Comparison of ENCODE assay signal across 8 cellular contexts in genomic region chr19:48635966-48636858, GRCh38. TPM values are rescaled to one million over a fixed set of nuclear protein-coding genes. Genes with fewer than 3 reads are reported as not detected.
A peak's percentile ranks its signal among the peaks of the same experiment; 100 is the strongest.
DNase-seq lines count a peak whose midpoint lies in the region; ATAC-seq and TF ChIP-seq lines count a peak whose summit lies in the region.

No MANE protein-coding gene starts in this region.

- in situ Hi-C loops in GM23248 (cut with MboI), result no loop called here

- H3K4me3 ChIP-seq in A673 (ENCODE audit: low read depth, low read length, poor library complexity, severe bottlenecking), result peak overlapping the region; percentile 67
- H3K4me3 ChIP-seq in GM23248, result peak overlapping the region; percentile 71
- H3K4me3 ChIP-seq in right cardiac atrium (ENCODE audit: low read length), result peak overlapping the region; percentile 57
- peak overlapping the region; percentile 68 for H3K4me3 ChIP-seq in skeletal muscle satellite cell (ENCODE audit: low read length)

- H3F3A ChIP-seq in GM23248 (ENCODE audit: insufficient read depth), result peaks cover 24% of the 10 kb centered on the region

- H3K9me3 ChIP-seq in A673 (ENCODE audit: low read depth, low read length, poor library complexity, severe bottlenecking) (no peaks in the 10 kb centered on the region), GM23248 (ENCODE audit: low read depth) (no peaks in the 10 kb centered on the region), right cardiac atrium (ENCODE audit: control insufficient read depth, low read length) (no peaks in the 10 kb centered on the region), skeletal muscle satellite cell (replicated peaks; ENCODE audit: low read length) (no peaks in the 10 kb centered on the region)

- H3K9ac ChIP-seq in GM23248 (peak overlapping the region; percentile 92), skeletal muscle satellite cell (ENCODE audit: low read depth, low read length) (peak overlapping the region; percentile 60)

- peak overlapping the region; percentile 86 for H3K4me2 ChIP-seq in GM23248 (ENCODE audit: unreplicated experiment)
- H3K4me2 ChIP-seq in skeletal muscle satellite cell (ENCODE audit: low read length), result peak overlapping the region; percentile 89

- H3K79me2 ChIP-seq in GM23248 (ENCODE audit: insufficient read depth), result no peaks in the 10 kb centered on the region

- H3K27ac ChIP-seq in A673 (ENCODE audit: low read depth, low read length, poor library complexity, severe bottlenecking) (peak overlapping the region; percentile 91), GM23248 (peak overlapping the region; percentile 87), right cardiac atrium (ENCODE audit: low read length) (peak overlapping the region; percentile 81)

- CTCF ChIA-PET in A673 (lab: Charles Lee), result no interaction called here

- peaks cover 40% of the 10 kb centered on the region for H3K4me1 ChIP-seq in A673 (ENCODE audit: insufficient read depth, low read length, poor library complexity, severe bottlenecking)
- H3K4me1 ChIP-seq in GM23248 (ENCODE audit: insufficient read depth), result peaks cover 38% of the 10 kb centered on the region
- peaks cover 7% of the 10 kb centered on the region for H3K4me1 ChIP-seq in right cardiac atrium (ENCODE audit: control insufficient read depth, insufficient read depth, low read length)
- H3K4me1 ChIP-seq in skeletal muscle satellite cell (ENCODE audit: control insufficient read depth, insufficient read depth, low read length), result peaks cover 47% of the 10 kb centered on the region

- H4K20me1 ChIP-seq in GM23248 (ENCODE audit: insufficient read depth), result no peaks in the 10 kb centered on the region

- H3K27me3 ChIP-seq in A673 (replicated peaks; ENCODE audit: insufficient read depth, low read depth, low read length, poor library complexity) (no peaks in the 10 kb centered on the region), GM23248 (replicated peaks; ENCODE audit: insufficient read depth) (no peaks in the 10 kb centered on the region), right cardiac atrium (ENCODE audit: control insufficient read depth, insufficient read depth) (no peaks in the 10 kb centered on the region), skeletal muscle satellite cell (ENCODE audit: control insufficient read depth, insufficient read depth, low read length) (no peaks in the 10 kb centered on the region)

- no TSS peak for BruUV-seq in A673 (replicated peaks; lab: Mats Ljungman, UMichigan)

- peak overlapping the region; percentile 80 for H2AFZ ChIP-seq in GM23248

- no peaks in the 10 kb centered on the region for H3K9me2 ChIP-seq in GM23248 (ENCODE audit: insufficient read depth)

- 5 to 6% methylated on average over 32 to 35 of the region's 35 CpGs for WGBS in GM23248 (ENCODE audit: low coverage in 1 of 2, low lambda C conversion rate in 2 of 2, missing lambda C conversion rate in 2 of 2), 2 experiments
- WGBS in right cardiac atrium, result 1% methylated on average over 35 of the region's 35 CpGs

- intact Hi-C loops in A673 (cut with micrococcal nuclease; ENCODE audit: unreplicated experiment), result no loop called here
- intact Hi-C loops in right cardiac atrium (cut with DNase I), result no loop called here

- ATAC-seq in right cardiac atrium (no peak), HG02970 (IDR thresholded peaks at IDR 0.05; ENCODE audit: low FRiP score, unreplicated experiment) (no peak)

- POLR2A ChIA-PET in A673 (lab: Charles Lee; ENCODE audit: low non-redundant PET), result interaction anchor here (0.6 to 0.7 kb wide), 2 partner anchors 130 to 860 kb away, joined by 5 read pairs; no protein-coding TSS in a partner anchor

- H3K36me3 ChIP-seq in A673 (ENCODE audit: insufficient read depth, low read length, poor library complexity, severe bottlenecking) (peaks cover 18% of the 10 kb centered on the region), GM23248 (ENCODE audit: low read depth) (no peaks in the 10 kb centered on the region), skeletal muscle satellite cell (ENCODE audit: insufficient read depth, low read length) (no peaks in the 10 kb centered on the region)

- no peak for TF ChIP-seq CTCF in A673 (conservative IDR thresholded peaks at IDR 0.05; ENCODE audit: low read depth, low read length)

- DNase-seq in A673 (ENCODE audit: low spot score), result peak; percentile 48
- DNase-seq in GM23248, result peak; percentile 29
- DNase-seq in activated CD8-positive, alpha-beta memory T cell treated with anti-CD3 and anti-CD28 coated beads for 24 hours, result peak; percentile 70
- DNase-seq in right cardiac atrium, result peak in 2 of 3 donors; percentile 82 to 87
- no peak for DNase-seq in NCI-H1105 (lab: John Stamatoyannopoulos, UW)
- no peak for DNase-seq in SHP77 treated with DMSO at 0.1 percent for 48 hours (lab: John Stamatoyannopoulos, UW)

RNA-seq across cellular contexts. Expression of gene DBP, which starts 1.0 kb away (rescaled TPM):
- total RNA-seq in A673 (2021) (14.2 and 22.1 TPM in 2 replicates), right cardiac atrium (10 to 100 TPM in 3 of 4 donors, 1 to 10 TPM in 1; 2.8 to 16.9 (median 14.7) TPM)
- 5.9 and 6.7 TPM in 2 replicates for total RNA-seq in GM23248 (2014; rRNA removed; shearing (Covaris generic))
- polyA plus RNA-seq in GM23248 (2016; fragmentation: Nextera tagmentation; extraction: Ambion mirVana) (3.3 and 3.7 TPM in 2 replicates), right cardiac atrium (9.5 TPM)
- 1.7 and 3.0 TPM in 2 replicates for total RNA-seq in skeletal muscle satellite cell (2012; rRNA removed)

RNA-seq across cellular contexts. Expression of gene CA11, which starts 9.8 kb away (rescaled TPM):
- total RNA-seq in A673 (2021) (36.8 and 38.2 TPM in 2 replicates), right cardiac atrium (10 to 100 TPM in 3 of 4 donors, 1 to 10 TPM in 1; 8.6 to 16.5 (median 13.2) TPM)
- 1.1 and 1.6 TPM in 2 replicates for total RNA-seq in GM23248 (2014; rRNA removed; shearing (Covaris generic))
- polyA plus RNA-seq in GM23248 (2016; fragmentation: Nextera tagmentation; extraction: Ambion mirVana) (2.7 and 3.5 TPM in 2 replicates), right cardiac atrium (16.6 TPM)
- 0.44 and 0.51 TPM in 2 replicates for total RNA-seq in skeletal muscle satellite cell (2012; rRNA removed)

RNA-seq across cellular contexts. Expression of gene SPHK2, which starts 16.9 kb away (rescaled TPM):
- 38.8 and 43.0 TPM in 2 replicates for total RNA-seq in A673 (2021)
- total RNA-seq in GM23248 (2014; rRNA removed; shearing (Covaris generic)), result 5.2 and 7.2 TPM in 2 replicates
- polyA plus RNA-seq in GM23248 (2016; fragmentation: Nextera tagmentation; extraction: Ambion mirVana), result 9.9 and 11.4 TPM in 2 replicates
- 10 to 100 TPM in 3 of 4 donors, 1 to 10 TPM in 1; 7.3 to 12.7 (median 11.7) TPM for total RNA-seq in right cardiac atrium
- 11.0 TPM for polyA plus RNA-seq in right cardiac atrium
- total RNA-seq in skeletal muscle satellite cell (2012; rRNA removed), result 8.7 and 13.2 TPM in 2 replicates

RNA-seq across cellular contexts. Expression of gene RPL18, which starts 17.2 kb away (rescaled TPM):
- total RNA-seq in A673 (2021) (1,417 and 1,448 TPM in 2 replicates), right cardiac atrium (100 to 1,000 TPM; 606 to 773 (median 699) TPM)
- total RNA-seq in GM23248 (2014; rRNA removed; shearing (Covaris generic)), result 1,266 and 1,345 TPM in 2 replicates
- polyA plus RNA-seq in GM23248 (2016; fragmentation: Nextera tagmentation; extraction: Ambion mirVana) (659 and 663 TPM in 2 replicates), right cardiac atrium (965 TPM)
- 1,800 and 2,679 TPM in 2 replicates for total RNA-seq in skeletal muscle satellite cell (2012; rRNA removed)

RNA-seq across cellular contexts. Expression of gene FAM83E, which starts 21.3 kb away (rescaled TPM):
- total RNA-seq in A673 (2021) (5.5 and 6.1 TPM in 2 replicates), right cardiac atrium (under 1 TPM in 1 of 4 donors, not detected in 3; 0.33 TPM)
- total RNA-seq in GM23248 (2014; rRNA removed; shearing (Covaris generic)), result not detected in 2 replicates
- polyA plus RNA-seq in GM23248 (2016; fragmentation: Nextera tagmentation; extraction: Ambion mirVana) (not detected in 2 replicates), right cardiac atrium (0.20 TPM)
- under 0.01 and 0.22 TPM in 2 replicates for total RNA-seq in skeletal muscle satellite cell (2012; rRNA removed)

Comparison
In these comparisons a context has a peak if more than half of its experiments do, and no peak if none do; other contexts are left out.
1. DNase-seq: peak in A673 (single experiment), GM23248 (single experiment), activated CD8-positive, alpha-beta memory T cell treated with anti-CD3 and anti-CD28 coated beads for 24 hours (single experiment) and right cardiac atrium (2 of 3); none in NCI-H1105 (single experiment) and SHP77 treated with DMSO at 0.1 percent for 48 hours (single experiment).
2. Peak in every context shown above with its lines, with median percentiles within 50 percentile points of each other: H3K27ac ChIP-seq and H3K4me3 ChIP-seq.